4 cellular contexts compared by ENCODE assay signal in genomic region chr5:145729956-145730355, GRCh38.
DNase-seq lines count a peak whose midpoint lies in the region; ATAC-seq, FAIRE-seq and TF ChIP-seq lines count a peak whose summit lies in the region.
"Not testable (repeated sequence)": the region's sequence is repeated elsewhere in the genome, so short reads cannot be mapped to it uniquely, and the experiment has no call there.

No MANE protein-coding gene starts in this region.

- H3K9me3 Mint-ChIP-seq in chondrocyte (ENCODE audit: low read depth), result peaks cover 57% of the 10 kb centered on the region

- ATAC-seq in HepG2, result not testable (repeated sequence)

- not testable (repeated sequence) for H3K27me3 Mint-ChIP-seq in chondrocyte (ENCODE audit: low read depth)

- DNase-seq in chondrocyte (ENCODE audit: low spot score), result not testable (repeated sequence)
- DNase-seq in kidney tubule cell (ENCODE audit: low spot score) (peak; percentile 11), HepG2 (ENCODE audit: low spot score) (peak; percentile 16), small intestine (peak; percentile 76)

- TF ChIP-seq POLR2A in HepG2 (IDR thresholded peaks at IDR 0.05; ENCODE audit: insufficient read depth in 1 of 2, low read depth in 2 of 2, low read length in 2 of 2), result not testable (repeated sequence)

- not testable (repeated sequence) for H3K9ac ChIP-seq in HepG2 (ENCODE audit: insufficient read depth, low read depth, low read length)

- not testable (repeated sequence) for BruUV-seq in HepG2 (replicated peaks; lab: Mats Ljungman, UMichigan)

- not testable (repeated sequence) for H3K27ac ChIP-seq in HepG2 (ENCODE audit: extremely low read length, insufficient read depth, low read length); small intestine (ENCODE audit: low read depth in 1 of 2, low read length in 1 of 2)

- peaks cover 39% of the 10 kb centered on the region for H3K36me3 Mint-ChIP-seq in chondrocyte (ENCODE audit: low read depth)

- not testable (repeated sequence) for H4K20me1 ChIP-seq in HepG2 (ENCODE audit: insufficient read depth, low read length)

- H3K4me3 ChIP-seq in HepG2 (replicated peaks in 1 of 3; ENCODE audit: insufficient read depth in 1 of 3, low read depth in 2 of 3, low read length in 3 of 3); small intestine (ENCODE audit: low read depth in 1 of 2, low read length in 2 of 2): not testable (repeated sequence)

- H3K4me1 Mint-ChIP-seq in chondrocyte (ENCODE audit: low read depth), result not testable (repeated sequence)

- not testable (repeated sequence) for H3K4me2 ChIP-seq in HepG2 (ENCODE audit: low read depth, low read length)

- not testable (repeated sequence) for H3K36me3 ChIP-seq in HepG2 (replicated peaks in 1 of 2; ENCODE audit: control insufficient read depth in 1 of 2, insufficient read depth in 2 of 2, low read length in 2 of 2)
- H3K36me3 ChIP-seq in small intestine (ENCODE audit: control insufficient read depth in 2 of 2, insufficient read depth in 2 of 2, low read length in 2 of 2), result peaks cover 0 to 11% of the 10 kb centered on the region in 2 donors

- intact Hi-C loops in HepG2 (cut with micrococcal nuclease; ENCODE audit: unreplicated experiment), result not testable (repeated sequence)

- not testable (repeated sequence) for H3K9me3 ChIP-seq in HepG2 (ENCODE audit: low read length); small intestine (ENCODE audit: control insufficient read depth, low read depth)

- TF ChIP-seq EP300 in HepG2 (IDR thresholded peaks at IDR 0.05; ENCODE audit: low read depth in 2 of 2, low read length in 2 of 2); HepG2 (CRISPR knock-in tag; IDR thresholded peaks at IDR 0.05; ENCODE audit: borderline replicate concordance): not testable (repeated sequence)

- H3K27me3 ChIP-seq in HepG2 (ENCODE audit: control insufficient read depth in 1 of 2, insufficient read depth in 2 of 2, low read length in 2 of 2); small intestine (ENCODE audit: control insufficient read depth in 2 of 2, insufficient read depth in 2 of 2, low read length in 2 of 2): not testable (repeated sequence)

- no CpG with 5 or more reads among the region's 1 CpG for WGBS in HepG2 (ENCODE audit: low lambda C conversion rate)
- WGBS in small intestine, 3 donors, result 18 to 83% (median 81%) methylated on average over 1 of the region's 1 CpG

- H3K4me3 Mint-ChIP-seq in chondrocyte (ENCODE audit: unreplicated experiment), result not testable (repeated sequence)

- CTCF ChIA-PET in HepG2 (lab: Yijun Ruan, JAX; ENCODE audit: low intra/inter-chr PET ratio, low total read pairs), result not testable (repeated sequence)

- not testable (repeated sequence) for H2AFZ ChIP-seq in HepG2 (ENCODE audit: low read length)

- TF ChIP-seq CTCF in chondrocyte (IDR thresholded peaks at IDR 0.05); HepG2 (CRISPR knock-in tag; IDR thresholded peaks at IDR 0.05): not testable (repeated sequence)

- POLR2A ChIA-PET in HepG2 (lab: Yijun Ruan, JAX), result not testable (repeated sequence)

- not testable (repeated sequence) for FAIRE-seq in HepG2 (lab: Jason Lieb, UNC); small intestine (lab: Jason Lieb, UNC)

- TF ChIP-seq RAD21 in HepG2 (CRISPR knock-in tag; IDR thresholded peaks at IDR 0.05), result not testable (repeated sequence)

- not testable (repeated sequence) for H3K79me2 ChIP-seq in HepG2 (ENCODE audit: insufficient read depth, low read length)

- in situ Hi-C loops in HepG2 (cut with HindIII; ENCODE audit: extremely low pct_ligation_motif_present, low pct_unique_long_range_greater_than_20kb), result not testable (repeated sequence)

- H3K27ac Mint-ChIP-seq in chondrocyte (ENCODE audit: unreplicated experiment), result peak overlapping the region; percentile 34

- peaks cover 13% of the 10 kb centered on the region for H3K4me1 ChIP-seq in HepG2 (ENCODE audit: insufficient read depth, low read length)
- not testable (repeated sequence) for H3K4me1 ChIP-seq in small intestine (ENCODE audit: control insufficient read depth in 2 of 2, insufficient read depth in 1 of 2, low read depth in 1 of 2, low read length in 1 of 2)

TF ChIP-seq in HepG2, 621 proteins besides CTCF, POLR2A, EP300 and RAD21:
- peak; percentile 7; the same call in 1 of the 2 replicates for TF ChIP-seq HNF4A (CRISPR knock-in tag; IDR thresholded peaks at IDR 0.05)
